9 cellular contexts compared by ENCODE assay signal in the genomic region with DNA sequence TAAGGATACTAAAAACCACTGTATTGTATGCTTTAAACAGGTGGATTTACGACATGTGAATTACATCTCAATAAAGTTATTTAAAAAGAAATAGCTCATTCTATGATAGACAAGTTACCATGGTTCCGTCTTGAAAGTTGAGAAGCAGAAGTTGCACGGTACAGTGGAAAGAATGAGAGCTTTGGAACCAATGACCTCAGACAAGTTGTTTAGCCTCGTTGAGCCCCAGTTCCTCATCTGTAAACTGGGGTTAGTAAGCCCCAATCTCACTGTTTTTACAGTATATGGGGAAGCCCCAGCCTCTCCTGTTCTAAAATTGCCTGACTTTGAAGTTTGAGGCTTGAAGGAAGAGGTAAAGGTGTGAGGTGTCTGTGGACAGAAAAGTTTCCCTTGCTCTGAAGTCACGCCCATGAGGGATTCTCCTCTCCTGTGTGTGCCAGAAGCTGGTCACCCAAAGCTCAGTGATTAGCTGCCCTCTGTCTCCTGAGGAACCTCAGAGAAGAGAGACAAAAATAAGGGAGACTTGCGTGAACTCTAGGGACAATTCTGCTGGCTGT. TPM values are rescaled to one million over a fixed set of nuclear protein-coding genes. Genes with fewer than 3 reads are reported as not detected.
DNase-seq lines count a peak whose midpoint lies in the region; ATAC-seq, FAIRE-seq and TF ChIP-seq lines count a peak whose summit lies in the region.
"Had no signal": no experiment of that assay in that cellular context is flagged by ENCODE, and none has a peak within 500 bp of the region (broad histone marks: within the 10 kb centered on the region; RNA-seq: fewer than 3 reads in every experiment).

No MANE protein-coding gene starts in this region.

- intact Hi-C loops in sigmoid colon (cut with DNase I): no loop called here

- no peak for FAIRE-seq in RCC 7860 (lab: Jason Lieb, UNC)
- FAIRE-seq: endometrium had no signal

- no peak overlapping the region for H3K27ac ChIP-seq in sigmoid colon

- H3K4me1 ChIP-seq in sigmoid colon: no peaks in the 10 kb centered on the region

- no peak for TF ChIP-seq POLR2A in sigmoid colon (IDR thresholded peaks at IDR 0.05)

- H3K4me3 ChIP-seq in sigmoid colon: no peak overlapping the region

- H3K36me3 ChIP-seq in sigmoid colon: no peaks in the 10 kb centered on the region

- 32 to 44% methylated on average over 6 of the region's 6 CpGs for WGBS in sigmoid colon, 2 donors

- DNase-seq in SIG-M5 (lab: John Stamatoyannopoulos, UW) (peak; percentile 77), globus pallidus (ENCODE audit: low spot score) (peak; percentile 25), NCI-H2171 treated with DMSO at 0.1 percent for 48 hours (lab: John Stamatoyannopoulos, UW) (no peak), GDM1 (lab: John Stamatoyannopoulos, UW) (no peak), sigmoid colon (no peak), RCC 7860 (ENCODE audit: low spot score) (no peak)

- no peaks in the 10 kb centered on the region for H3K9me3 ChIP-seq in sigmoid colon

- TF ChIP-seq CTCF in sigmoid colon (IDR thresholded peaks at IDR 0.05): no peak

- peak; percentile 70 for ATAC-seq in GM18873 (IDR thresholded peaks at IDR 0.05; ENCODE audit: low FRiP score, unreplicated experiment)
- peak; percentile 88 for ATAC-seq in HG02852 (IDR thresholded peaks at IDR 0.05; ENCODE audit: unreplicated experiment)

- no peak for TF ChIP-seq EP300 in sigmoid colon (IDR thresholded peaks at IDR 0.05)

- H3K27me3 ChIP-seq in sigmoid colon: no peaks in the 10 kb centered on the region

RNA-seq across cellular contexts. Expression of gene CRYGS, which starts 10.0 kb away (rescaled TPM):
- total RNA-seq in sigmoid colon: 1 to 10 TPM; 1.5 to 5.0 (median 3.3) TPM
- polyA plus RNA-seq in sigmoid colon: 1 to 10 TPM in 1 of 3 donors, not detected in 2; 2.7 TPM

RNA-seq across cellular contexts. Expression of gene TBCCD1, which starts 32.9 kb away (rescaled TPM):
- total RNA-seq in sigmoid colon: 10 to 100 TPM in 3 of 4 donors, 1 to 10 TPM in 1; 9.7 to 14.3 (median 11.4) TPM
- 1 to 10 TPM; 4.9 to 6.6 (median 6.3) TPM for polyA plus RNA-seq in sigmoid colon

RNA-seq across cellular contexts. Expression of gene DNAJB11, which starts 36.3 kb away (rescaled TPM):
- total RNA-seq in sigmoid colon: 10 to 100 TPM; 17.2 to 33.1 (median 26.2) TPM
- 10 to 100 TPM; 10.8 to 73.3 (median 19.0) TPM for polyA plus RNA-seq in sigmoid colon

Comparison
In these comparisons a context has a peak if more than half of its experiments do, and no peak if none do; other contexts are left out.
1. DNase-seq: peak in SIG-M5 (single experiment) and globus pallidus (single experiment); none in NCI-H2171 treated with DMSO at 0.1 percent for 48 hours (single experiment), GDM1 (single experiment), sigmoid colon (single experiment) and RCC 7860 (single experiment).